In genomic region chr5:87829214-87829551, GRCh38 we compare ENCODE assay signal across 12 cellular contexts.
DNase-seq lines count a peak whose midpoint lies in the region; ATAC-seq and TF ChIP-seq lines count a peak whose summit lies in the region.
"Had no signal": no experiment of that assay in that cellular context is flagged by ENCODE, and none has a peak within 500 bp of the region (broad histone marks: within the 10 kb centered on the region; RNA-seq: fewer than 3 reads in every experiment).

No MANE protein-coding gene starts in this region.

- H3K23ac ChIP-seq in mesenchymal stem cell (ENCODE audit: low read length in 2 of 2): no peak overlapping the region

- H3K27me3 ChIP-seq in breast epithelium (no peaks in the 10 kb centered on the region), mesenchymal stem cell (ENCODE audit: control insufficient read depth in 1 of 2, insufficient read depth in 1 of 2, low read length in 2 of 2) (no peaks in the 10 kb centered on the region)
- H3K27me3 ChIP-seq: esophagus muscularis mucosa had no signal

- H3K4me1 Mint-ChIP-seq in activated CD4-positive, alpha-beta memory T cell treated with anti-CD3 and anti-CD28 coated beads for 36 hours (ENCODE audit: low read depth): no peaks in the 10 kb centered on the region

- H2BK5ac ChIP-seq in mesenchymal stem cell (ENCODE audit: low read depth, low read length, poor library complexity, severe bottlenecking): no peak overlapping the region

- no peak overlapping the region for H2AFZ ChIP-seq in mesenchymal stem cell (ENCODE audit: low read depth, low read length)

- DNase-seq in AG10803 (ENCODE audit: low read depth) (peak; percentile 23), LHCN-M2 (ENCODE audit: low read depth) (peak; percentile 6), breast epithelium (ENCODE audit: low spot score in 2 of 2) (peak; percentile 29 to 68), mesenchymal stem cell (peak; percentile 76), NCI-H524 treated with DMSO at 0.1 percent for 48 hours (lab: John Stamatoyannopoulos, UW) (no peak)
- DNase-seq in activated CD4-positive, alpha-beta memory T cell treated with anti-CD3 and anti-CD28 coated beads for 36 hours: no peak
- DNase-seq in stimulated activated CD8-positive, alpha-beta memory T cell treated with anti-CD3 and anti-CD28 coated beads, Interleukin-4, amount 100 ng/mL, for 48 hours: no peak
- DNase-seq: activated CD4-positive, alpha-beta T cell treated with anti-CD3 and anti-CD28 coated beads, Interleukin-2, amount 50 U/mL, for 4 hours; NCI-H187 had no signal

- no peak overlapping the region for H3K14ac ChIP-seq in mesenchymal stem cell (ENCODE audit: low read length in 2 of 2)

- H3K27me3 Mint-ChIP-seq in activated CD4-positive, alpha-beta memory T cell treated with anti-CD3 and anti-CD28 coated beads for 36 hours: no peaks in the 10 kb centered on the region

- H3K27ac ChIP-seq in breast epithelium (no peak overlapping the region), mesenchymal stem cell (ENCODE audit: low read length, poor library complexity, severe bottlenecking) (no peak overlapping the region)
- H3K27ac ChIP-seq: esophagus muscularis mucosa had no signal

- H3K4ac ChIP-seq in mesenchymal stem cell (ENCODE audit: low read depth in 1 of 2, low read length in 2 of 2): no peak overlapping the region

- no peak for ATAC-seq in HG03175 (IDR thresholded peaks at IDR 0.05; ENCODE audit: unreplicated experiment)
- ATAC-seq: left colon had no signal

- no peaks in the 10 kb centered on the region for H3K4me1 ChIP-seq in breast epithelium
- H3K4me1 ChIP-seq in mesenchymal stem cell (ENCODE audit: control insufficient read depth, insufficient read depth, low read depth, low read length): no peaks in the 10 kb centered on the region
- H3K4me1 ChIP-seq: esophagus muscularis mucosa had no signal

- H4K91ac ChIP-seq in mesenchymal stem cell (ENCODE audit: low read length): no peak overlapping the region

- H3K9me3 Mint-ChIP-seq in activated CD4-positive, alpha-beta memory T cell treated with anti-CD3 and anti-CD28 coated beads for 36 hours: peaks cover 24% of the 10 kb centered on the region

- TF ChIP-seq POLR2A in breast epithelium (IDR thresholded peaks at IDR 0.05): no peak

- H3K18ac ChIP-seq in mesenchymal stem cell (ENCODE audit: low read depth in 1 of 2, low read length in 2 of 2): no peak overlapping the region

- intact Hi-C loops in breast epithelium (cut with DNase I; ENCODE audit: low total_unique reads): loop anchor here (10.0 kb wide), 1 partner anchor 1566 kb away; no protein-coding TSS in a partner anchor
- intact Hi-C loops in activated CD4-positive, alpha-beta memory T cell treated with anti-CD3 and anti-CD28 coated beads for 36 hours (cut with micrococcal nuclease): no loop called here

- 43% methylated on average over 4 of the region's 5 CpGs for WGBS in mesenchymal stem cell

- no peak overlapping the region for H4K8ac ChIP-seq in mesenchymal stem cell (ENCODE audit: low read length)

- no peak overlapping the region for H3K9ac ChIP-seq in mesenchymal stem cell (ENCODE audit: low read length)

- H3K36me3 ChIP-seq in breast epithelium: no peaks in the 10 kb centered on the region
- H3K36me3 ChIP-seq in mesenchymal stem cell (ENCODE audit: control insufficient read depth in 1 of 2, insufficient read depth in 2 of 2, low read depth in 1 of 2, low read length in 2 of 2): no peaks in the 10 kb centered on the region
- H3K36me3 ChIP-seq: esophagus muscularis mucosa had no signal

- H3K9me3 ChIP-seq in breast epithelium: peaks cover 0 to 6% of the 10 kb centered on the region in 2 donors
- peaks cover 12% of the 10 kb centered on the region for H3K9me3 ChIP-seq in mesenchymal stem cell (ENCODE audit: control insufficient read depth, low read length)

- CTCF ChIA-PET in activated CD4-positive, alpha-beta memory T cell treated with anti-CD3 and anti-CD28 coated beads for 36 hours (lab: Charles Lee): no interaction called here

- TF ChIP-seq CTCF in AG10803 (conservative IDR thresholded peaks at IDR 0.05; ENCODE audit: low read length) (no peak), breast epithelium (IDR thresholded peaks at IDR 0.05) (no peak)

- no peak overlapping the region for H2BK15ac ChIP-seq in mesenchymal stem cell (ENCODE audit: low read depth, poor library complexity, severe bottlenecking)

- H3K36me3 Mint-ChIP-seq in activated CD4-positive, alpha-beta memory T cell treated with anti-CD3 and anti-CD28 coated beads for 36 hours: no peaks in the 10 kb centered on the region

- H3K4me3 Mint-ChIP-seq in activated CD4-positive, alpha-beta memory T cell treated with anti-CD3 and anti-CD28 coated beads for 36 hours: no peak overlapping the region

- H3K4me3 ChIP-seq in AG10803 (ENCODE audit: low read length) (no peak overlapping the region), breast epithelium (no peak overlapping the region), mesenchymal stem cell (ENCODE audit: insufficient read depth in 1 of 2, low read depth in 1 of 2, low read length in 2 of 2) (no peak overlapping the region)
- H3K4me3 ChIP-seq: esophagus muscularis mucosa had no signal

- H3K4me2 ChIP-seq in mesenchymal stem cell (ENCODE audit: low read length, poor library complexity, severe bottlenecking): no peak overlapping the region

- H3K27ac Mint-ChIP-seq in activated CD4-positive, alpha-beta memory T cell treated with anti-CD3 and anti-CD28 coated beads for 36 hours: no peak overlapping the region

- POLR2A ChIA-PET in activated CD4-positive, alpha-beta memory T cell treated with anti-CD3 and anti-CD28 coated beads for 36 hours (lab: Charles Lee): no interaction called here

- H2BK12ac ChIP-seq in mesenchymal stem cell (ENCODE audit: low read length in 2 of 2): no peak overlapping the region

- no peaks in the 10 kb centered on the region for H3K79me1 ChIP-seq in mesenchymal stem cell (replicated peaks; ENCODE audit: low read length, poor library complexity, severe bottlenecking)

- no peak overlapping the region for H2AK5ac ChIP-seq in mesenchymal stem cell (ENCODE audit: low read length, severe bottlenecking)

- no peak overlapping the region for H2BK120ac ChIP-seq in mesenchymal stem cell (ENCODE audit: low read depth, low read length)

Comparison
In these comparisons a context has a peak if more than half of its experiments do, and no peak if none do; other contexts are left out.
1. DNase-seq: peak in AG10803 (single experiment), LHCN-M2 (single experiment), breast epithelium (2 of 2) and mesenchymal stem cell (single experiment); none in activated CD4-positive, alpha-beta memory T cell treated with anti-CD3 and anti-CD28 coated beads for 36 hours (single experiment), NCI-H524 treated with DMSO at 0.1 percent for 48 hours (single experiment) and stimulated activated CD8-positive, alpha-beta memory T cell treated with anti-CD3 and anti-CD28 coated beads, Interleukin-4, amount 100 ng/mL, for 48 hours (single experiment).